9 cellular contexts compared by ENCODE assay signal in genomic region chr15:72797338-72797689, GRCh38. TPM values are rescaled to one million over a fixed set of nuclear protein-coding genes. Genes with fewer than 3 reads are reported as not detected.
A peak's percentile ranks its signal among the peaks of the same experiment; 100 is the strongest.
DNase-seq lines count a peak whose midpoint lies in the region; ATAC-seq and TF ChIP-seq lines count a peak whose summit lies in the region.
"Had no signal": no experiment of that assay in that cellular context is flagged by ENCODE, and none has a peak within 500 bp of the region (broad histone marks: within the 10 kb centered on the region; RNA-seq: fewer than 3 reads in every experiment).

No MANE protein-coding gene starts in this region.

- H3K4me1 Mint-ChIP-seq in IgD-negative memory B cell (peaks cover 3 to 11% (median 6%) of the 10 kb centered on the region in 3 donors), natural killer cell (peaks cover 10 to 15% of the 10 kb centered on the region in 2 donors)

- peaks cover 1% of the 10 kb centered on the region for H3K36me3 Mint-ChIP-seq in IgD-negative memory B cell
- no peaks in the 10 kb centered on the region for H3K36me3 Mint-ChIP-seq in natural killer cell

- peaks cover 0 to 1% (median 0%) of the 10 kb centered on the region in 3 donors for H3K9me3 Mint-ChIP-seq in IgD-negative memory B cell
- no peaks in the 10 kb centered on the region for H3K9me3 Mint-ChIP-seq in natural killer cell

- H3K4me3 ChIP-seq in effector memory CD4-positive, alpha-beta T cell (ENCODE audit: insufficient read depth, low read depth, low read length, poor library complexity, severe bottlenecking), result peak overlapping the region; percentile 43

- peak overlapping the region in 3 of 4 donors; percentile 72 to 89 (median 74) for H3K4me3 Mint-ChIP-seq in IgD-negative memory B cell
- peak overlapping the region; percentile 82 for H3K4me3 Mint-ChIP-seq in natural killer cell

- peak in 1 of 3 donors; percentile 6 for ATAC-seq in natural killer cell
- ATAC-seq in HG02588 (IDR thresholded peaks at IDR 0.05; ENCODE audit: unreplicated experiment), result no peak
- ATAC-seq in GM18907 (IDR thresholded peaks at IDR 0.05; ENCODE audit: unreplicated experiment), result no peak

- H3K27me3 ChIP-seq in effector memory CD4-positive, alpha-beta T cell (replicated peaks; ENCODE audit: control insufficient read depth, insufficient read depth, low read length, poor library complexity, severe bottlenecking), result no peaks in the 10 kb centered on the region

- no peak overlapping the region for H3K27ac ChIP-seq in effector memory CD4-positive, alpha-beta T cell (ENCODE audit: insufficient read depth, low read length, poor library complexity, severe bottlenecking)

- no peak for TF ChIP-seq CTCF in natural killer cell (IDR thresholded peaks at IDR 0.05)

- no peaks in the 10 kb centered on the region for H3K36me3 ChIP-seq in effector memory CD4-positive, alpha-beta T cell (ENCODE audit: control insufficient read depth, insufficient read depth, low read length)

- no peak overlapping the region for H3K27ac Mint-ChIP-seq in IgD-negative memory B cell
- H3K27ac Mint-ChIP-seq in natural killer cell, result no peak overlapping the region

- DNase-seq in AG20443 (ENCODE audit: low spot score) (peak; percentile 20), natural killer cell (no peak), superior temporal gyrus (ENCODE audit: extremely low spot score) (no peak), COLO668 (lab: John Stamatoyannopoulos, UW; ENCODE audit: unreplicated experiment) (no peak)
- no peak for DNase-seq in effector memory CD4-positive, alpha-beta T cell
- DNase-seq: effector CD4-positive, alpha-beta T cell had no signal

- H3K4me1 ChIP-seq in effector memory CD4-positive, alpha-beta T cell (ENCODE audit: control insufficient read depth, insufficient read depth, low read length, poor library complexity, severe bottlenecking), result peaks cover 10% of the 10 kb centered on the region

- H3K27me3 Mint-ChIP-seq in IgD-negative memory B cell (peaks cover 18% of the 10 kb centered on the region), natural killer cell (ENCODE audit: low read depth in 2 of 2) (peaks cover 19 to 41% of the 10 kb centered on the region in 2 donors)

- intact Hi-C loops in natural killer cell (cut with micrococcal nuclease), result loop anchor here (1.0 to 5.0 kb wide), 3 partner anchors 75 to 475 kb away; no protein-coding TSS in a partner anchor

- no peaks in the 10 kb centered on the region for H3K9me3 ChIP-seq in effector memory CD4-positive, alpha-beta T cell (ENCODE audit: control insufficient read depth, low read length)

RNA-seq across cellular contexts. Expression of gene ADPGK, which starts 13.8 kb away (rescaled TPM):
- 94.9 TPM for polyA plus RNA-seq in IgD-negative memory B cell
- 100 to 1,000 TPM in 2 of 3 donors, 10 to 100 TPM in 1; 99.8 to 113 (median 101) TPM for total RNA-seq in natural killer cell
